ENCODE assay signal across 3 cellular contexts in genomic region chr1:17755120-17755519, GRCh38.
TF ChIP-seq lines count a peak whose summit lies in the region.

ACTL8 (plus strand) TSS chr1:17755333; CDS start chr1:17823009, 67,676 bp downstream.

TF ChIP-seq in SK-N-SH, 30 proteins besides CTCF, POLR2A, EP300 and RAD21 (continued from another document):
- no peak for TF ChIP-seq TAF1 (IDR thresholded peaks at IDR 0.05; ENCODE audit: borderline replicate concordance, low read depth, low read length)
- no peak for TF ChIP-seq YY1 (IDR thresholded peaks at IDR 0.05; ENCODE audit: low read depth)
- no peak for TF ChIP-seq GABPA (IDR thresholded peaks at IDR 0.05; ENCODE audit: low read depth)
- no peak for TF ChIP-seq MXI1 (IDR thresholded peaks at IDR 0.05; ENCODE audit: low read depth, low read length)
- TF ChIP-seq MAX (IDR thresholded peaks at IDR 0.05; ENCODE audit: low read depth), result no peak
- no peak for TF ChIP-seq IRF3 (IDR thresholded peaks at IDR 0.05; ENCODE audit: low read depth, low read length)
- no peak for TF ChIP-seq TEAD4 (IDR thresholded peaks at IDR 0.05; ENCODE audit: borderline replicate concordance, insufficient read depth)
- TF ChIP-seq JUND (IDR thresholded peaks at IDR 0.05), result no peak
- no peak for TF ChIP-seq FOXM1 (IDR thresholded peaks at IDR 0.05; ENCODE audit: low read depth)
- TF ChIP-seq REST (IDR thresholded peaks at IDR 0.05; ENCODE audit: low read depth, low read length), result no peak

TF ChIP-seq in SK-N-SH treated with all-trans-retinoic acid at 6 μM for 48 hours, 23 proteins besides CTCF, POLR2A, EP300 and RAD21 (continued from another document):
- TF ChIP-seq CSRNP3 (CRISPR knock-in tag; IDR thresholded peaks at IDR 0.05), result no peak
- no peak for TF ChIP-seq ZNF565 (CRISPR knock-in tag; conservative IDR thresholded peaks at IDR 0.05; ENCODE audit: low read depth)
- TF ChIP-seq ZFP3 (CRISPR knock-in tag; IDR thresholded peaks at IDR 0.05), result no peak
- TF ChIP-seq TSHZ2 (CRISPR knock-in tag; IDR thresholded peaks at IDR 0.05), result no peak
- TF ChIP-seq POU6F1 (CRISPR knock-in tag; IDR thresholded peaks at IDR 0.05; ENCODE audit: borderline replicate concordance, low read depth), result no peak
- TF ChIP-seq RARB (CRISPR knock-in tag; IDR thresholded peaks at IDR 0.05), result no peak
- TF ChIP-seq TCF4 (CRISPR knock-in tag; IDR thresholded peaks at IDR 0.05; ENCODE audit: borderline replicate concordance), result no peak
- TF ChIP-seq ISL1 (CRISPR knock-in tag; IDR thresholded peaks at IDR 0.05), result no peak
- no peak for TF ChIP-seq PATZ1 (CRISPR knock-in tag; IDR thresholded peaks at IDR 0.05; ENCODE audit: borderline replicate concordance)
- TF ChIP-seq ZFP30 (CRISPR knock-in tag; IDR thresholded peaks at IDR 0.05), result no peak
TF ChIP-seq in SK-N-SH treated with all-trans-retinoic acid at 6 μM for 48 hours: peak in this region for 0.

TF ChIP-seq in WTC11, 78 proteins besides CTCF, POLR2A, EP300 and RAD21 (continued from another document):
- peak; percentile 52 for TF ChIP-seq USF2 (CRISPR knock-in tag; IDR thresholded peaks at IDR 0.05)
- peak; percentile 42; the same call in 1 of the 2 replicates for TF ChIP-seq FOXP1 (CRISPR knock-in tag; IDR thresholded peaks at IDR 0.05; ENCODE audit: borderline replicate concordance)
- no peak for TF ChIP-seq ELF4 (CRISPR knock-in tag; IDR thresholded peaks at IDR 0.05; ENCODE audit: low read depth)
- peak; percentile 91 for TF ChIP-seq MAX (CRISPR knock-in tag; IDR thresholded peaks at IDR 0.05)
- TF ChIP-seq TP53 (CRISPR knock-in tag; IDR thresholded peaks at IDR 0.05), result no peak
- 0 out of 2 replicates have a peak, but pooled peaks have one; percentile 32 for TF ChIP-seq MYBL2 (CRISPR knock-in tag; IDR thresholded peaks at IDR 0.05)
- TF ChIP-seq GABPB1 (CRISPR knock-in tag; IDR thresholded peaks at IDR 0.05), result no peak
- no peak for TF ChIP-seq HMGA2 (CRISPR knock-in tag; IDR thresholded peaks at IDR 0.05)
